In the genomic region with DNA sequence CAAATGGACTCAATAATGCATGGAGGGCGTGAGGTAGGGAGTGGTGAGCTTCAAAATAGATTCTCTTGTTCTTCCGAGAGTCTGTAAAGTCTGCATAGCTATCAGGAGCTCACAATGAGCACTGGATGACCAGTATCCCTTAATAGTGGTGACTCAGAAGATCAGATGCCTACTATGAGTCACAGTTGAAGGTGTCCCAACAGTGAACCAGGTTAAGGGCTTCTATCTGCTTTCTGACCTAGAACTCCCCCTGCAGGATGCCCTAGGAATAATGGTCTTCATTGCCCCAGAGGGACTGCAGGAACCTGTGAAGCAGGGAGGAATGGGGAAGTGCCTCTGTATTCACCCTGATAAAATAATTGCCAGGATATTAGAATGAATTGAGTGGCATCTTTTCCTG, we compare ENCODE assay signal across 11 cellular contexts.
A peak's percentile ranks its signal among the peaks of the same experiment; 100 is the strongest.
DNase-seq lines count a peak whose midpoint lies in the region; ATAC-seq and FAIRE-seq lines count a peak whose summit lies in the region.
"Had no signal": no experiment of that assay in that cellular context is flagged by ENCODE, and none has a peak within 500 bp of the region (broad histone marks: within the 10 kb centered on the region; RNA-seq: fewer than 3 reads in every experiment).

No MANE protein-coding gene starts in this region.

- H3K27ac ChIP-seq in epithelial cell of prostate, result no peak overlapping the region

- H3K4me1 Mint-ChIP-seq in stimulated activated naive CD8-positive, alpha-beta T cell treated with anti-CD3 and anti-CD28 coated beads, Interleukin-15, amount 100 ng/mL, for 72 hours, result no peaks in the 10 kb centered on the region

- H3K4me3 Mint-ChIP-seq in stimulated activated naive CD8-positive, alpha-beta T cell treated with anti-CD3 and anti-CD28 coated beads, Interleukin-15, amount 100 ng/mL, for 72 hours, result no peak overlapping the region

- no peaks in the 10 kb centered on the region for H3K9me3 Mint-ChIP-seq in stimulated activated naive CD8-positive, alpha-beta T cell treated with anti-CD3 and anti-CD28 coated beads, Interleukin-15, amount 100 ng/mL, for 72 hours

- H3K27me3 Mint-ChIP-seq in stimulated activated naive CD8-positive, alpha-beta T cell treated with anti-CD3 and anti-CD28 coated beads, Interleukin-15, amount 100 ng/mL, for 72 hours, result no peaks in the 10 kb centered on the region

- no peak overlapping the region for H3K27ac Mint-ChIP-seq in stimulated activated naive CD8-positive, alpha-beta T cell treated with anti-CD3 and anti-CD28 coated beads, Interleukin-15, amount 100 ng/mL, for 72 hours

- ATAC-seq in stimulated activated naive CD8-positive, alpha-beta T cell treated with anti-CD3 and anti-CD28 coated beads, Interleukin-15, amount 100 ng/mL, for 72 hours, result peak; percentile 66
- no peak for ATAC-seq in stimulated activated naive CD8-positive, alpha-beta T cell treated with anti-CD3 and anti-CD28 coated beads, Interleukin-15, Interleukin-2, amounts not matched to agents 100 U/mL and 50 U/mL, for 24 hours
- ATAC-seq in HG03571 (IDR thresholded peaks at IDR 0.05; ENCODE audit: unreplicated experiment), result no peak

- FAIRE-seq in urothelium cell line (lab: Jason Lieb, UNC), result no peak

- no peak for DNase-seq in stimulated activated naive CD8-positive, alpha-beta T cell treated with anti-CD3 and anti-CD28 coated beads, Interleukin-15, amount 100 ng/mL, for 72 hours
- DNase-seq in stimulated activated naive CD8-positive, alpha-beta T cell treated with anti-CD3 and anti-CD28 coated beads, Interleukin-15, Interleukin-2, amounts not matched to agents 100 U/mL and 50 U/mL, for 24 hours, result no peak
- DNase-seq in NOMO-1 treated with dmso at 0.1 percent for 144 hours (lab: John Stamatoyannopoulos, UW; ENCODE audit: unreplicated experiment) (peak; percentile 30), epithelial cell of prostate (ENCODE audit: low read depth, low spot score) (peak; percentile 53), urothelium cell line (ENCODE audit: low spot score) (peak; percentile 52), NCI-H146 treated with DMSO at 0.1 percent for 48 hours (lab: John Stamatoyannopoulos, UW; ENCODE audit: unreplicated experiment) (no peak), anterior cingulate cortex (lab: John Stamatoyannopoulos, UW) (no peak)
- DNase-seq: activated CD8-positive, alpha-beta memory T cell treated with anti-CD3 and anti-CD28 coated beads for 24 hours; COR-L47; NCI-H524 treated with DMSO at 0.1 percent for 48 hours had no signal

Comparison
In these comparisons a context has a peak if more than half of its experiments do, and no peak if none do; other contexts are left out.
1. DNase-seq: peak in NOMO-1 treated with dmso at 0.1 percent for 144 hours (single experiment), epithelial cell of prostate (single experiment) and urothelium cell line (single experiment); none in stimulated activated naive CD8-positive, alpha-beta T cell treated with anti-CD3 and anti-CD28 coated beads, Interleukin-15, amount 100 ng/mL, for 72 hours (0 of 2), stimulated activated naive CD8-positive, alpha-beta T cell treated with anti-CD3 and anti-CD28 coated beads, Interleukin-15, Interleukin-2, amounts not matched to agents 100 U/mL and 50 U/mL, for 24 hours (single experiment), NCI-H146 treated with DMSO at 0.1 percent for 48 hours (single experiment) and anterior cingulate cortex (0 of 58).